8 cellular contexts compared by ENCODE assay signal in the genomic region with DNA sequence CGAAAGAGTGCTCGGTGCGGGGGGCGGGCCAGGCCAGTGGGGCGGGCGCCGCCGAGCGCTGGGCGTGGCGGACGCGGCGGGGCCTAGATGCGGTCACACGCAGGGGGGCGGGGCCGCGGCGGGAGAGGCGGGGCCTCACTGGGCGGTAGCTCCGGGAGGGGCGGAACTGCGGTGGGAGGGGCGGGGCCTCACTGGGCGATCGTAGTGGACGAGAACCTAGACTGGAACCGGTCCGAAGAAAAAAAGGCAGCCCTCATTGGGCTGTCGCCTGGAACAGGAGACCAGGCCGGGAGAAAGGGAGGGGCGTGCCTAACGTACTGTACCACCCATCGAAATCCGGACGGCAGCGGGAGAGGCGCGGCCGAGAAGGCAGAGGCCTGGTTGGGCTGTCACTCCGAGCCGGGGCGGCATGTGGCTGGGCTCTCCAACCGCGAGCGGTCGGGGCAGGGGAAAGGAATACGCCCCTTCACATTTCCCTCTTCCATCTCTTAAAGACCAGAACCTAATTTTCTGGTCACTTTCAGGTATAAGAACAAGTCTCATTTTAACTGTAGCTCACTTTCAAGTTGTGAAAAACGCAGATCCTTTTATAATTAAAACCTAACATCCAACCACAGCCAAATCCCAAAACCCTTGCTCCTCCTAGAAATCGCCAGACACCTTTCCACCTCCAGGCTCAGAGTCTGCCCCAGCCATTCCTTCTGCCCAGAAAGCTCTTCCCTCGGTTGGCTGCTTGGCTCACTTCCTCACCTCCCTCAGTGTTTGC. TPM values are rescaled to one million over a fixed set of nuclear protein-coding genes. Genes with fewer than 3 reads are reported as not detected.
DNase-seq lines count a peak whose midpoint lies in the region; ATAC-seq and TF ChIP-seq lines count a peak whose summit lies in the region.

A gene with protein sequence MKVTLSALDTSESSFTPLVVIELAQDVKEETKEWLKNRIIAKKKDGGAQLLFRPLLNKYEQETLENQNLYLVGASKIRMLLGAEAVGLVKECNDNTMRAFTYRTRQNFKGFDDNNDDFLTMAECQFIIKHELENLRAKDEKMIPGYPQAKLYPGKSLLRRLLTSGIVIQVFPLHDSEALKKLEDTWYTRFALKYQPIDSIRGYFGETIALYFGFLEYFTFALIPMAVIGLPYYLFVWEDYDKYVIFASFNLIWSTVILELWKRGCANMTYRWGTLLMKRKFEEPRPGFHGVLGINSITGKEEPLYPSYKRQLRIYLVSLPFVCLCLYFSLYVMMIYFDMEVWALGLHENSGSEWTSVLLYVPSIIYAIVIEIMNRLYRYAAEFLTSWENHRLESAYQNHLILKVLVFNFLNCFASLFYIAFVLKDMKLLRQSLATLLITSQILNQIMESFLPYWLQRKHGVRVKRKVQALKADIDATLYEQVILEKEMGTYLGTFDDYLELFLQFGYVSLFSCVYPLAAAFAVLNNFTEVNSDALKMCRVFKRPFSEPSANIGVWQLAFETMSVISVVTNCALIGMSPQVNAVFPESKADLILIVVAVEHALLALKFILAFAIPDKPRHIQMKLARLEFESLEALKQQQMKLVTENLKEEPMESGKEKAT (minus strand): TSS at position 38 of the 766 bp plus-strand sequence. CDS start 16,159 bp downstream, outside the sequence.

- DNase-seq in BE2C (peak; percentile 96), GM19240 (ENCODE audit: insufficient read length, low spot score) (peak; percentile 82), NCI-H524 treated with DMSO at 0.1 percent for 48 hours (lab: John Stamatoyannopoulos, UW) (peak; percentile 87), colonic mucosa (peak; percentile 99), kidney glomerular epithelial cell (lab: John Stamatoyannopoulos, UW) (peak; percentile 98)
- DNase-seq in activated CD4-positive, alpha-beta T cell treated with anti-CD3 and anti-CD28 coated beads for 48 hours, result peak; percentile 97
- peak; percentile 92 to 96 for DNase-seq in stimulated activated CD4-positive, alpha-beta T cell treated with anti-CD3 and anti-CD28 coated beads, Interleukin-15, amount 100 ng/mL, for 48 hours (ENCODE audit: low read depth in 2 of 2)

- peak within 1 kb of the TSS; percentile 76 for H3K27ac ChIP-seq in colonic mucosa

- H3K27me3 ChIP-seq in BE2C, result no peaks in the 10 kb centered on the region
- no peaks in the 10 kb centered on the region for H3K27me3 ChIP-seq in colonic mucosa

- intact Hi-C loops in colonic mucosa (cut with DNase I), result no loop called here

- H3K9me3 ChIP-seq in BE2C (no peaks in the 10 kb centered on the region), colonic mucosa (no peaks in the 10 kb centered on the region)

- TF ChIP-seq CTCF in BE2C (IDR thresholded peaks at IDR 0.05; ENCODE audit: low read depth, low read length), result no peak
- no peak for TF ChIP-seq CTCF in colonic mucosa (IDR thresholded peaks at IDR 0.05)

- H3K4me3 ChIP-seq in BE2C (ENCODE audit: low read depth, low read length) (peak within 1 kb of the TSS; percentile 65), colonic mucosa (peak within 1 kb of the TSS; percentile 82)

- peak; percentile 95 for ATAC-seq in HG03457 (IDR thresholded peaks at IDR 0.05; ENCODE audit: unreplicated experiment)

- H3K9ac ChIP-seq in colonic mucosa (ENCODE audit: low read depth in 2 of 2, low read length in 2 of 2), result peak within 1 kb of the TSS; percentile 85 to 91

- H3K4me1 ChIP-seq in BE2C (no peaks in the 10 kb centered on the region), colonic mucosa (peaks cover 4% of the 10 kb centered on the region)

- no peaks in the 10 kb centered on the region for H3K36me3 ChIP-seq in BE2C
- no peaks in the 10 kb centered on the region for H3K36me3 ChIP-seq in colonic mucosa

RNA-seq across cellular contexts. Expression of the gene that starts here (rescaled TPM):
- polyA plus RNA-seq in BE2C (2012; ENCODE audit: insufficient read depth, insufficient read length, low read depth), result 14.0 TPM
- total RNA-seq in colonic mucosa, result 10 to 100 TPM; 53.9 to 69.0 TPM

Comparison
In these comparisons a context has a peak if more than half of its experiments do, and no peak if none do; other contexts are left out.
1. Peak in every context shown above with its lines: DNase-seq, ATAC-seq, H3K4me3 ChIP-seq and H3K27ac ChIP-seq.